ENCODE assay signal across 21 cellular contexts in genomic region chr1:240797050-240797449, GRCh38.
DNase-seq lines count a peak whose midpoint lies in the region; ATAC-seq and TF ChIP-seq lines count a peak whose summit lies in the region.
"Had no signal": no experiment of that assay in that cellular context is flagged by ENCODE, and none has a peak within 500 bp of the region (broad histone marks: within the 10 kb centered on the region; RNA-seq: fewer than 3 reads in every experiment).

No MANE protein-coding gene starts in this region.

- no peaks in the 10 kb centered on the region for H3K9me3 Mint-ChIP-seq in HFFc6

- no peaks in the 10 kb centered on the region for H3K9me3 ChIP-seq in RWPE2 (ENCODE audit: severe bottlenecking)
- H3K9me3 ChIP-seq: gastroesophageal sphincter, right atrium auricular region, upper lobe of left lung had no signal

- H3K4me3 ChIP-seq in RWPE2 (ENCODE audit: severe bottlenecking) (no peak overlapping the region), fibroblast of mammary gland (ENCODE audit: control insufficient read depth, low read depth, low read length) (no peak overlapping the region)
- H3K4me3 ChIP-seq: gastroesophageal sphincter, right atrium auricular region, upper lobe of left lung had no signal

- no peak overlapping the region for H3K4me3 Mint-ChIP-seq in HFFc6

- ATAC-seq in RWPE2 (ENCODE audit: low read depth) (peak; percentile 90), HG03097 (IDR thresholded peaks at IDR 0.05; ENCODE audit: low FRiP score, unreplicated experiment) (no peak)
- ATAC-seq: gastroesophageal sphincter had no signal

- H3K36me3 ChIP-seq in RWPE2 (ENCODE audit: low read depth): no peaks in the 10 kb centered on the region
- H3K36me3 ChIP-seq: gastroesophageal sphincter, right atrium auricular region, upper lobe of left lung had no signal

- H3K4me1 ChIP-seq in RWPE2 (ENCODE audit: insufficient read depth, poor library complexity, severe bottlenecking): peaks cover 19% of the 10 kb centered on the region
- H3K4me1 ChIP-seq: gastroesophageal sphincter, right atrium auricular region, upper lobe of left lung had no signal

- CTCF ChIA-PET in HEK293T (lab: Yijun Ruan, JAX): interaction anchor here (0.8 kb wide), 1 partner anchor 9 kb away, joined by 4 read pairs; no protein-coding TSS in a partner anchor

- DNase-seq in A172 (ENCODE audit: low spot score) (peak; percentile 93), HFFc6 (peak; percentile 44), RWPE2 (ENCODE audit: low spot score) (no peak), fibroblast of mammary gland (ENCODE audit: low read depth) (peak; percentile 51), HEK293T (ENCODE audit: extremely low spot score) (no peak), KG1 (lab: John Stamatoyannopoulos, UW) (no peak), NCI-H1417 treated with DMSO at 0.1 percent for 48 hours (lab: John Stamatoyannopoulos, UW) (no peak)
- DNase-seq: activated CD4-positive, CD25-positive, alpha-beta regulatory T cell; activated effector memory CD4-positive, alpha-beta T cell treated with Interleukin-2 at 50 U/mL for 16 hours; anterior cingulate cortex; C1 segment of cervical spinal cord; DND-41; NCI-H1105 treated with DMSO at 0.1 percent for 48 hours; nucleus accumbens; SHP77 treated with DMSO at 0.1 percent for 48 hours; stimulated activated naive CD4-positive, alpha-beta T cell treated with Interleukin-2 at 50 U/mL for 16 hours; upper lobe of left lung had no signal

- TF ChIP-seq CTCF in HFFc6 (IDR thresholded peaks at IDR 0.05) (no peak), RWPE2 (IDR thresholded peaks at IDR 0.05; ENCODE audit: poor library complexity, severe bottlenecking) (no peak), fibroblast of mammary gland (conservative IDR thresholded peaks at IDR 0.05; ENCODE audit: control insufficient read depth, insufficient read depth, low read depth, low read length) (no peak)

- peak overlapping the region; percentile 22 for H3K27ac Mint-ChIP-seq in HFFc6

- POLR2A ChIA-PET in HEK293T (lab: Yijun Ruan, JAX): no interaction called here

- peaks cover 61% of the 10 kb centered on the region for H3K4me1 Mint-ChIP-seq in HFFc6 (ENCODE audit: low read depth)

- peaks cover 21% of the 10 kb centered on the region for H3K36me3 Mint-ChIP-seq in HFFc6 (ENCODE audit: low read depth)

- peaks cover 1% of the 10 kb centered on the region; the same call in 1 of the 2 replicates for H3K27me3 Mint-ChIP-seq in HFFc6 (ENCODE audit: insufficient read depth)

- no peaks in the 10 kb centered on the region for H3K27me3 ChIP-seq in RWPE2 (ENCODE audit: insufficient read depth, poor library complexity, severe bottlenecking)
- H3K27me3 ChIP-seq: gastroesophageal sphincter, right atrium auricular region, upper lobe of left lung had no signal

- H3K27ac ChIP-seq in RWPE2 (ENCODE audit: poor library complexity, severe bottlenecking): peak overlapping the region; percentile 33
- H3K27ac ChIP-seq: gastroesophageal sphincter, KMS-11, right atrium auricular region, upper lobe of left lung had no signal

TF ChIP-seq in HEK293T, 16 proteins besides CTCF, POLR2A, EP300 and RAD21:
- TF ChIP-seq FOXK2 (IDR thresholded peaks at IDR 0.05) (no peak), TARDBP (IDR thresholded peaks at IDR 0.05) (no peak), FOXM1 (IDR thresholded peaks at IDR 0.05; ENCODE audit: borderline replicate concordance) (no peak), ARNT (IDR thresholded peaks at IDR 0.05) (no peak), HDGF (IDR thresholded peaks at IDR 0.05; ENCODE audit: borderline replicate concordance) (no peak), L3MBTL2 (conservative IDR thresholded peaks at IDR 0.05) (no peak), FOXA1 (IDR thresholded peaks at IDR 0.05) (no peak), ZNF384 (IDR thresholded peaks at IDR 0.05) (no peak), BHLHE40 (IDR thresholded peaks at IDR 0.05; ENCODE audit: borderline replicate concordance) (no peak), ELF4 (IDR thresholded peaks at IDR 0.05) (no peak), CTBP1 (IDR thresholded peaks at IDR 0.05; ENCODE audit: borderline replicate concordance) (no peak), LEF1 (IDR thresholded peaks at IDR 0.05; ENCODE audit: borderline replicate concordance) (no peak), PKNOX1 (IDR thresholded peaks at IDR 0.05) (no peak), SUZ12 (IDR thresholded peaks at IDR 0.05) (no peak), NFRKB (IDR thresholded peaks at IDR 0.05) (no peak), SP1 (IDR thresholded peaks at IDR 0.05) (no peak)

Comparison
In these comparisons a context has a peak if more than half of its experiments do, and no peak if none do; other contexts are left out.
1. DNase-seq: peak in A172 (single experiment), HFFc6 (single experiment) and fibroblast of mammary gland (single experiment); none in RWPE2 (single experiment), HEK293T (single experiment), KG1 (single experiment) and NCI-H1417 treated with DMSO at 0.1 percent for 48 hours (single experiment).